1 cellular context compared by ENCODE assay signal in the genomic region with DNA sequence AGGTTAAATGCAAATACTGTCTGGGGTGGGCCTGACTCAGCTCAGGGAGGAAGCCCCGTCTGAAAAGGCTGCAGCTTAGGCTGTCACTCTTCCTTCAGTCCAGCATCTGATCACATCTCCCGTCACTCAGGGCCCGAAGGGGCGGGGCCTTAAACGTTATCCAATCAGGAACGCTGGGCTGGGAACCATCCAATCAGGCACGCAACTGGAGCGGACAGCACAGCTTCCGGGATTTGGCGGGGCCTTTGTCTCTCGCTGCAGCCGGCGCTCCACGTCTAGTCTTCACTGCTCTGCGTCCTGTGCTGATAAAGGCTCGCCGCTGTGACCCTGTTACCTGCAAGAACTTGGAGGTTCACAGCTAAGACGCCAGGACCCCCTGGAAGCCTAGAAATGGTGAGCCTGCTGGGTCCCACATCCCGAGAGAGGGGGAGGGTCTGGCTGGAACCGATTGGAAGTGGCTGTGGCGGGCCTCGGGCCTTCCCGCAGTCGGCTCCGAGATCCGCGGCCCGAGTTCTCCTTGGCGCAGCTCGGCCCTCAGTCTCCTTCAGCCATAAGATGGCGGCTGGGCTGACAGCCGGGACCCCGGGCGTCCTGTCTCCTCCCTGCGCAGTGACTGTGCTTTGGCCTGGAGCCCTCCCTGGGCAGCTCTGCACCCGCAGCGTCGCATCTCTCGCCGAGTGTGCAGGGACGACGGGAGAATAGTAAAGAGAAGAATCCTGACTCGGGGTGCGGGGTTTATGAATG.
TF ChIP-seq lines count a peak whose summit lies in the region.

TSS of gene ZNF92 (plus strand) at position 248 of the 744 bp plus-strand sequence. CDS start at position 391, 143 bp downstream.

TF ChIP-seq in K562, 482 proteins besides CTCF, POLR2A, EP300 and RAD21 (continued from another document and continues in another):
- TF ChIP-seq VEZF1 (CRISPR knock-in tag; IDR thresholded peaks at IDR 0.05), result 0 out of 2 replicates have a peak, but pooled peaks have one; percentile 32
- TF ChIP-seq PRPF4 (IDR thresholded peaks at IDR 0.05; ENCODE audit: insufficient read depth, low read depth, low read length, poor library complexity, severe bottlenecking), result no peak
- no peak for TF ChIP-seq SMARCB1 (IDR thresholded peaks at IDR 0.05; ENCODE audit: insufficient read length, low read depth)
- TF ChIP-seq POLR2H (tag; IDR thresholded peaks at IDR 0.05; ENCODE audit: low read depth), result peak; percentile 95
- TF ChIP-seq FOSL1 (tag; conservative IDR thresholded peaks at IDR 0.05), result no peak
- TF ChIP-seq TAL1 (IDR thresholded peaks at IDR 0.05), result no peak
- TF ChIP-seq, protein P1, sequence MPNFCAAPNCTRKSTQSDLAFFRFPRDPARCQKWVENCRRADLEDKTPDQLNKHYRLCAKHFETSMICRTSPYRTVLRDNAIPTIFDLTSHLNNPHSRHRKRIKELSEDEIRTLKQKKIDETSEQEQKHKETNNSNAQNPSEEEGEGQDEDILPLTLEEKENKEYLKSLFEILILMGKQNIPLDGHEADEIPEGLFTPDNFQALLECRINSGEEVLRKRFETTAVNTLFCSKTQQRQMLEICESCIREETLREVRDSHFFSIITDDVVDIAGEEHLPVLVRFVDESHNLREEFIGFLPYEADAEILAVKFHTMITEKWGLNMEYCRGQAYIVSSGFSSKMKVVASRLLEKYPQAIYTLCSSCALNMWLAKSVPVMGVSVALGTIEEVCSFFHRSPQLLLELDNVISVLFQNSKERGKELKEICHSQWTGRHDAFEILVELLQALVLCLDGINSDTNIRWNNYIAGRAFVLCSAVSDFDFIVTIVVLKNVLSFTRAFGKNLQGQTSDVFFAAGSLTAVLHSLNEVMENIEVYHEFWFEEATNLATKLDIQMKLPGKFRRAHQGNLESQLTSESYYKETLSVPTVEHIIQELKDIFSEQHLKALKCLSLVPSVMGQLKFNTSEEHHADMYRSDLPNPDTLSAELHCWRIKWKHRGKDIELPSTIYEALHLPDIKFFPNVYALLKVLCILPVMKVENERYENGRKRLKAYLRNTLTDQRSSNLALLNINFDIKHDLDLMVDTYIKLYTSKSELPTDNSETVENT (CRISPR knock-in tag; IDR thresholded peaks at IDR 0.05), result peak; percentile 51; the same call in 1 of the 2 replicates
- TF ChIP-seq GATA2 (CRISPR knock-in tag; IDR thresholded peaks at IDR 0.05), result no peak; the same call in none of the 2 replicates
- TF ChIP-seq KDM2B (CRISPR knock-in tag; IDR thresholded peaks at IDR 0.05), result 0 out of 2 replicates have a peak, but pooled peaks have one; percentile 75
- TF ChIP-seq ZNF551 (CRISPR knock-in tag; IDR thresholded peaks at IDR 0.05), result no peak
- TF ChIP-seq ETV1 (tag; conservative IDR thresholded peaks at IDR 0.05; ENCODE audit: low read depth), result peak; percentile 29; the same call in 1 of the 2 replicates
- peak; percentile 97 for TF ChIP-seq TAF1 (IDR thresholded peaks at IDR 0.05; ENCODE audit: control insufficient read depth, extremely low read depth, insufficient read depth, low read length, severe bottlenecking)
- TF ChIP-seq, protein P2, sequence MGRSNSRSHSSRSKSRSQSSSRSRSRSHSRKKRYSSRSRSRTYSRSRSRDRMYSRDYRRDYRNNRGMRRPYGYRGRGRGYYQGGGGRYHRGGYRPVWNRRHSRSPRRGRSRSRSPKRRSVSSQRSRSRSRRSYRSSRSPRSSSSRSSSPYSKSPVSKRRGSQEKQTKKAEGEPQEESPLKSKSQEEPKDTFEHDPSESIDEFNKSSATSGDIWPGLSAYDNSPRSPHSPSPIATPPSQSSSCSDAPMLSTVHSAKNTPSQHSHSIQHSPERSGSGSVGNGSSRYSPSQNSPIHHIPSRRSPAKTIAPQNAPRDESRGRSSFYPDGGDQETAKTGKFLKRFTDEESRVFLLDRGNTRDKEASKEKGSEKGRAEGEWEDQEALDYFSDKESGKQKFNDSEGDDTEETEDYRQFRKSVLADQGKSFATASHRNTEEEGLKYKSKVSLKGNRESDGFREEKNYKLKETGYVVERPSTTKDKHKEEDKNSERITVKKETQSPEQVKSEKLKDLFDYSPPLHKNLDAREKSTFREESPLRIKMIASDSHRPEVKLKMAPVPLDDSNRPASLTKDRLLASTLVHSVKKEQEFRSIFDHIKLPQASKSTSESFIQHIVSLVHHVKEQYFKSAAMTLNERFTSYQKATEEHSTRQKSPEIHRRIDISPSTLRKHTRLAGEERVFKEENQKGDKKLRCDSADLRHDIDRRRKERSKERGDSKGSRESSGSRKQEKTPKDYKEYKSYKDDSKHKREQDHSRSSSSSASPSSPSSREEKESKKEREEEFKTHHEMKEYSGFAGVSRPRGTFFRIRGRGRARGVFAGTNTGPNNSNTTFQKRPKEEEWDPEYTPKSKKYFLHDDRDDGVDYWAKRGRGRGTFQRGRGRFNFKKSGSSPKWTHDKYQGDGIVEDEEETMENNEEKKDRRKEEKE (IDR thresholded peaks at IDR 0.05; ENCODE audit: borderline replicate concordance in 1 of 2, control insufficient read depth in 1 of 2, low read depth in 2 of 2, low read length in 1 of 2), result no peak
- no peak for TF ChIP-seq KHSRP (IDR thresholded peaks at IDR 0.05)
- TF ChIP-seq, protein P3, sequence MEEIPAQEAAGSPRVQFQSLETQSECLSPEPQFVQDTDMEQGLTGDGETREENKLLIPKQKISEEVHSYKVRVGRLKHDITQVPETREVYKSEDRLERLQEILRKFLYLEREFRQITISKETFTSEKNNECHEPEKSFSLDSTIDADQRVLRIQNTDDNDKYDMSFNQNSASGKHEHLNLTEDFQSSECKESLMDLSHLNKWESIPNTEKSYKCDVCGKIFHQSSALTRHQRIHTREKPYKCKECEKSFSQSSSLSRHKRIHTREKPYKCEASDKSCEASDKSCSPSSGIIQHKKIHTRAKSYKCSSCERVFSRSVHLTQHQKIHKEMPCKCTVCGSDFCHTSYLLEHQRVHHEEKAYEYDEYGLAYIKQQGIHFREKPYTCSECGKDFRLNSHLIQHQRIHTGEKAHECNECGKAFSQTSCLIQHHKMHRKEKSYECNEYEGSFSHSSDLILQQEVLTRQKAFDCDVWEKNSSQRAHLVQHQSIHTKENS (CRISPR knock-in tag; IDR thresholded peaks at IDR 0.05), result no peak
- TF ChIP-seq ZNF717 (CRISPR knock-in tag; IDR thresholded peaks at IDR 0.05), result no peak
- TF ChIP-seq POLR3A (IDR thresholded peaks at IDR 0.05; ENCODE audit: borderline replicate concordance, extremely low read depth, insufficient read depth, insufficient read length), result no peak
- no peak for TF ChIP-seq ZNF436 (CRISPR knock-in tag; IDR thresholded peaks at IDR 0.05)
- 0 out of 2 replicates have a peak, but pooled peaks have one; percentile 16 for TF ChIP-seq MYNN (IDR thresholded peaks at IDR 0.05)
- TF ChIP-seq MYNN (CRISPR knock-in tag; IDR thresholded peaks at IDR 0.05), result no peak
- no peak for TF ChIP-seq BACH1 (tag; IDR thresholded peaks at IDR 0.05)
- peak in 1 of 2 experiments; percentile 63; a peak in 2 of 4 replicates for TF ChIP-seq RCOR1 (IDR thresholded peaks at IDR 0.05; ENCODE audit: borderline replicate concordance in 1 of 2, low read depth in 2 of 2, low read length in 2 of 2)
- no peak for TF ChIP-seq ZNF274 (IDR thresholded peaks at IDR 0.05; ENCODE audit: borderline replicate concordance, low read depth, low read length)
- TF ChIP-seq CHD4 (IDR thresholded peaks at IDR 0.05; ENCODE audit: insufficient read depth, insufficient replicate concordance, low read depth, low read length, poor library complexity, severe bottlenecking), result no peak
- TF ChIP-seq NRF1 (conservative IDR thresholded peaks at IDR 0.05 in 1 of 2, IDR thresholded peaks at IDR 0.05 in 1 of 2), result peak; percentile 73 to 74
- TF ChIP-seq ZNF124 (CRISPR knock-in tag; IDR thresholded peaks at IDR 0.05), result no peak
- no peak for TF ChIP-seq SETDB1 (IDR thresholded peaks at IDR 0.05; ENCODE audit: low read length)
- TF ChIP-seq ARNT (IDR thresholded peaks at IDR 0.05), result no peak; a peak in 1 of 4 replicates
- TF ChIP-seq TAF7 (tag; IDR thresholded peaks at IDR 0.05), result peak; percentile 95
- TF ChIP-seq ZNF79 (CRISPR knock-in tag; IDR thresholded peaks at IDR 0.05; ENCODE audit: low read depth), result no peak
- TF ChIP-seq PRMT5 (CRISPR knock-in tag; IDR thresholded peaks at IDR 0.05), result 0 out of 2 replicates have a peak, but pooled peaks have one; percentile 34
- no peak for TF ChIP-seq ZNF695 (CRISPR knock-in tag; IDR thresholded peaks at IDR 0.05)
- TF ChIP-seq ZNF239 (CRISPR knock-in tag; IDR thresholded peaks at IDR 0.05), result no peak
- no peak for TF ChIP-seq RERE (CRISPR knock-in tag; IDR thresholded peaks at IDR 0.05; ENCODE audit: borderline replicate concordance)
- peak; percentile 38; the same call in 1 of the 2 replicates for TF ChIP-seq BCOR (IDR thresholded peaks at IDR 0.05)
- no peak for TF ChIP-seq ERF (CRISPR knock-in tag; IDR thresholded peaks at IDR 0.05)
- no peak for TF ChIP-seq ZNF699 (CRISPR knock-in tag; IDR thresholded peaks at IDR 0.05; ENCODE audit: insufficient replicate concordance)
- TF ChIP-seq XRCC3 (IDR thresholded peaks at IDR 0.05), result no peak
- TF ChIP-seq TOE1 (IDR thresholded peaks at IDR 0.05; ENCODE audit: borderline replicate concordance), result peak; percentile 61; the same call in 1 of the 2 replicates
- TF ChIP-seq TOE1 (CRISPR knock-in tag; IDR thresholded peaks at IDR 0.05; ENCODE audit: borderline replicate concordance, low read depth), result no peak
- TF ChIP-seq, protein P4, sequence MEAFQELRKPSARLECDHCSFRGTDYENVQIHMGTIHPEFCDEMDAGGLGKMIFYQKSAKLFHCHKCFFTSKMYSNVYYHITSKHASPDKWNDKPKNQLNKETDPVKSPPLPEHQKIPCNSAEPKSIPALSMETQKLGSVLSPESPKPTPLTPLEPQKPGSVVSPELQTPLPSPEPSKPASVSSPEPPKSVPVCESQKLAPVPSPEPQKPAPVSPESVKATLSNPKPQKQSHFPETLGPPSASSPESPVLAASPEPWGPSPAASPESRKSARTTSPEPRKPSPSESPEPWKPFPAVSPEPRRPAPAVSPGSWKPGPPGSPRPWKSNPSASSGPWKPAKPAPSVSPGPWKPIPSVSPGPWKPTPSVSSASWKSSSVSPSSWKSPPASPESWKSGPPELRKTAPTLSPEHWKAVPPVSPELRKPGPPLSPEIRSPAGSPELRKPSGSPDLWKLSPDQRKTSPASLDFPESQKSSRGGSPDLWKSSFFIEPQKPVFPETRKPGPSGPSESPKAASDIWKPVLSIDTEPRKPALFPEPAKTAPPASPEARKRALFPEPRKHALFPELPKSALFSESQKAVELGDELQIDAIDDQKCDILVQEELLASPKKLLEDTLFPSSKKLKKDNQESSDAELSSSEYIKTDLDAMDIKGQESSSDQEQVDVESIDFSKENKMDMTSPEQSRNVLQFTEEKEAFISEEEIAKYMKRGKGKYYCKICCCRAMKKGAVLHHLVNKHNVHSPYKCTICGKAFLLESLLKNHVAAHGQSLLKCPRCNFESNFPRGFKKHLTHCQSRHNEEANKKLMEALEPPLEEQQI (IDR thresholded peaks at IDR 0.05), result peak; percentile 90
- TF ChIP-seq ELF4 (CRISPR knock-in tag; IDR thresholded peaks at IDR 0.05), result peak; percentile 91; the same call in 1 of the 2 replicates
- no peak for TF ChIP-seq GTF2A2 (tag; IDR thresholded peaks at IDR 0.05)
- no peak for TF ChIP-seq FUS (optimal IDR thresholded peaks at IDR 0.05; ENCODE audit: low read depth, low read length)
- TF ChIP-seq MECOM (CRISPR knock-in tag; IDR thresholded peaks at IDR 0.05), result no peak
- TF ChIP-seq ETV6 (IDR thresholded peaks at IDR 0.05; ENCODE audit: borderline replicate concordance in 1 of 2, low read depth in 2 of 2, low read length in 1 of 2), result no peak
- no peak for TF ChIP-seq ETV6 (CRISPR knock-in tag; IDR thresholded peaks at IDR 0.05; ENCODE audit: borderline replicate concordance)
